11 cellular contexts compared by ENCODE assay signal in the genomic region with DNA sequence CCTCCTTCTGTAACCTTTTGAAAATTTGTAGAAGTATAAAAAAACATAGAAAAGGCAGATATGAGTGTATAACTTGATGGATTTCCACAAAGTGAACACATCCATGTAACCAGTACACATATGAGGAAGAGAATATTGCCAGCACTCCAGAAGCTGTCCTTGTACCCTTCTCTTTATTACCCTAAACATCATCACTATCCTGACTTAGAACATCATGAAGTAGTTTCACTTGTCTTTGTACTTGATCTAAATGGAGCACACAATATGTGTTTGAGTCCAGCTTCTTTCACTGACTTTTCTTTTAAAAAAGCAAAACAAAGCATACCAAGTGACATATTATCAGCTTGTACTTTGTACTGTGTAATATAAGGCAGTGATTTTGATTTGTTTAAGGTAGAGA.
DNase-seq lines count a peak whose midpoint lies in the region; ATAC-seq and TF ChIP-seq lines count a peak whose summit lies in the region.
"Had no signal": no experiment of that assay in that cellular context is flagged by ENCODE, and none has a peak within 500 bp of the region (broad histone marks: within the 10 kb centered on the region; RNA-seq: fewer than 3 reads in every experiment).

No MANE protein-coding gene starts in this region.

- no peak for TF ChIP-seq CTCF in CD8-positive, alpha-beta T cell (IDR thresholded peaks at IDR 0.05)
- TF ChIP-seq CTCF in lower lobe of right lung (IDR thresholded peaks at IDR 0.05) = no peak

- no peaks in the 10 kb centered on the region for H3K9me3 Mint-ChIP-seq in CD8-positive, alpha-beta T cell

- H3K36me3 Mint-ChIP-seq in CD8-positive, alpha-beta T cell = no peaks in the 10 kb centered on the region

- H3K27ac Mint-ChIP-seq in CD8-positive, alpha-beta T cell = peak overlapping the region; percentile 89

- no peaks in the 10 kb centered on the region for H3K36me3 ChIP-seq in CD8-positive, alpha-beta T cell (ENCODE audit: insufficient read depth, low read length)
- H3K36me3 ChIP-seq in lower lobe of right lung = no peaks in the 10 kb centered on the region
- H3K36me3 ChIP-seq: transverse colon had no signal

- POLR2A ChIA-PET in CD8-positive, alpha-beta T cell (lab: Charles Lee) = interaction anchor here (0.7 kb wide), 1 partner anchor 497 kb away, joined by 3 read pairs; no protein-coding TSS in a partner anchor

- TF ChIP-seq POLR2A in erythroblast (IDR thresholded peaks at IDR 0.05; ENCODE audit: low read length) = no peak

- peak overlapping the region; percentile 5 for H3K4me3 ChIP-seq in CD8-positive, alpha-beta T cell (ENCODE audit: low read depth, low read length)
- no peak overlapping the region for H3K4me3 ChIP-seq in lower lobe of right lung
- H3K4me3 ChIP-seq: transverse colon had no signal

- H3K9me3 ChIP-seq in CD8-positive, alpha-beta T cell (ENCODE audit: low read length) = no peaks in the 10 kb centered on the region
- no peaks in the 10 kb centered on the region for H3K9me3 ChIP-seq in lower lobe of right lung
- H3K9me3 ChIP-seq: transverse colon had no signal

- peak overlapping the region; percentile 33 for H3K27ac ChIP-seq in CD8-positive, alpha-beta T cell (ENCODE audit: low read depth, low read length)
- peak overlapping the region; percentile 20 for H3K27ac ChIP-seq in cingulate gyrus (ENCODE audit: low read depth, low read length)
- H3K27ac ChIP-seq in lower lobe of right lung = no peak overlapping the region

- peaks cover 10% of the 10 kb centered on the region for H3K4me1 ChIP-seq in CD8-positive, alpha-beta T cell (ENCODE audit: insufficient read depth, low read length)
- H3K4me1 ChIP-seq in lower lobe of right lung = no peaks in the 10 kb centered on the region

- peaks cover 18% of the 10 kb centered on the region for H3K4me1 Mint-ChIP-seq in CD8-positive, alpha-beta T cell (ENCODE audit: low read depth)

- peak overlapping the region; percentile 84 for H3K4me3 Mint-ChIP-seq in CD8-positive, alpha-beta T cell

- peak; percentile 58 for ATAC-seq in CD8-positive, alpha-beta T cell
- ATAC-seq in GM19452 (IDR thresholded peaks at IDR 0.05; ENCODE audit: unreplicated experiment) (peak; percentile 55), HG03139 (IDR thresholded peaks at IDR 0.05; ENCODE audit: unreplicated experiment) (peak; percentile 35), lower lobe of right lung (no peak), left ventricle myocardium superior (no peak)
- ATAC-seq: Panc1 had no signal

- DNase-seq in CD8-positive, alpha-beta T cell = no peak
- no peak for DNase-seq in lower lobe of right lung
- no peak for DNase-seq in activated CD8-positive, alpha-beta memory T cell treated with anti-CD3 and anti-CD28 coated beads, Interleukin-2, amount 50 U/mL, for 48 hours
- DNase-seq in erythroblast (lab: John Stamatoyannopoulos, UW) = no peak
- no peak for DNase-seq in left ventricle myocardium superior
- DNase-seq: hippocampal formation, transverse colon had no signal

- no peaks in the 10 kb centered on the region for H3K27me3 Mint-ChIP-seq in CD8-positive, alpha-beta T cell (ENCODE audit: low read depth)

- intact Hi-C loops in CD8-positive, alpha-beta T cell (cut with DNase I, micrococcal nuclease) = loop anchor here in 1 of 2 experiments (1.0 kb wide), 1 partner anchor 155 kb away; no protein-coding TSS in a partner anchor
- intact Hi-C loops in lower lobe of right lung (cut with DNase I) = no loop called here
- intact Hi-C loops in left ventricle myocardium superior (cut with micrococcal nuclease) = no loop called here

- CTCF ChIA-PET in CD8-positive, alpha-beta T cell (lab: Charles Lee) = interaction anchor here (0.6 to 1.6 kb wide), 2 partner anchors 20 to 113 kb away, joined by 4 read pairs; no protein-coding TSS in a partner anchor

- no peaks in the 10 kb centered on the region for H3K27me3 ChIP-seq in CD8-positive, alpha-beta T cell (ENCODE audit: insufficient read depth, low read length)
- H3K27me3 ChIP-seq in lower lobe of right lung (ENCODE audit: low read depth) = no peaks in the 10 kb centered on the region
- H3K27me3 ChIP-seq: transverse colon had no signal

Comparison
In these comparisons a context has a peak if more than half of its experiments do, and no peak if none do; other contexts are left out.
1. ATAC-seq: peak in CD8-positive, alpha-beta T cell (single experiment), GM19452 (single experiment) and HG03139 (single experiment); none in lower lobe of right lung (0 of 2) and left ventricle myocardium superior (single experiment).